Comparison of ENCODE assay signal across 13 cellular contexts in genomic region chr9:77807846-77808749, GRCh38.
DNase-seq lines count a peak whose midpoint lies in the region; ATAC-seq, FAIRE-seq and TF ChIP-seq lines count a peak whose summit lies in the region.
"Had no signal": no experiment of that assay in that cellular context is flagged by ENCODE, and none has a peak within 500 bp of the region (broad histone marks: within the 10 kb centered on the region; RNA-seq: fewer than 3 reads in every experiment).

No MANE protein-coding gene starts in this region.

- H3K4me3 ChIP-seq in cardiac fibroblast (replicated peaks in 1 of 2; ENCODE audit: low read depth in 2 of 2, low read length in 2 of 2): no peak overlapping the region
- no peak overlapping the region for H3K4me3 ChIP-seq in uterus
- H3K4me3 ChIP-seq: sigmoid colon had no signal

- H3K4me1 Mint-ChIP-seq in naive thymus-derived CD8-positive, alpha-beta T cell: peaks cover 27 to 35% (median 31%) of the 10 kb centered on the region in 4 donors

- H3K27me3 Mint-ChIP-seq in naive thymus-derived CD8-positive, alpha-beta T cell: no peaks in the 10 kb centered on the region

- peak overlapping the region in 3 of 10 donors; percentile 20 to 27 (median 25) for H3K4me3 Mint-ChIP-seq in naive thymus-derived CD8-positive, alpha-beta T cell

- ATAC-seq in naive thymus-derived CD8-positive, alpha-beta T cell: peak in 1 of 2 donors; percentile 18
- ATAC-seq in HG02885 (IDR thresholded peaks at IDR 0.05; ENCODE audit: poor library complexity, unreplicated experiment): no peak

- FAIRE-seq in GM12891 (lab: Jason Lieb, UNC): no peak

- POLR2A ChIA-PET in naive thymus-derived CD8-positive, alpha-beta T cell (lab: Charles Lee): no interaction called here

- no peaks in the 10 kb centered on the region for H3K9me3 ChIP-seq in uterus
- H3K9me3 ChIP-seq: sigmoid colon had no signal

- TF ChIP-seq POLR2A in GM12891 (IDR thresholded peaks at IDR 0.05; ENCODE audit: low read depth, low read length) (no peak), uterus (IDR thresholded peaks at IDR 0.05) (no peak)

- no peaks in the 10 kb centered on the region for H3K36me3 ChIP-seq in uterus

- no peaks in the 10 kb centered on the region for H3K4me1 ChIP-seq in uterus

- DNase-seq in DMS53 (lab: John Stamatoyannopoulos, UW) (peak; percentile 40), NCI-H146 (lab: John Stamatoyannopoulos, UW) (peak; percentile 4), cardiac fibroblast (ENCODE audit: low read depth in 2 of 2) (peak; percentile 37 to 48), GM12891 (ENCODE audit: insufficient read length, low spot score) (no peak), uterus (no peak)
- no peak for DNase-seq in naive thymus-derived CD8-positive, alpha-beta T cell
- DNase-seq: activated T-cell treated with anti-CD3 and anti-CD28 coated beads for 4 hours, cortex of kidney, DMS 273 treated with DMSO at 0.1 percent for 48 hours, mesendoderm, NCI-H510A treated with DMSO at 0.1 percent for 48 hours, sigmoid colon had no signal

- no peaks in the 10 kb centered on the region for H3K27me3 ChIP-seq in uterus
- H3K27me3 ChIP-seq: sigmoid colon had no signal

- H3K9me3 Mint-ChIP-seq in naive thymus-derived CD8-positive, alpha-beta T cell: no peaks in the 10 kb centered on the region

- peak overlapping the region in 7 of 10 donors; percentile 24 to 76 (median 63) for H3K27ac Mint-ChIP-seq in naive thymus-derived CD8-positive, alpha-beta T cell

- H3K36me3 Mint-ChIP-seq in naive thymus-derived CD8-positive, alpha-beta T cell: peaks cover 18 to 70% (median 39%) of the 10 kb centered on the region in 3 donors

- TF ChIP-seq CTCF in cardiac fibroblast (IDR thresholded peaks at IDR 0.05; ENCODE audit: low read depth, low read length) (no peak), uterus (IDR thresholded peaks at IDR 0.05) (no peak)

- no peak overlapping the region for H3K27ac ChIP-seq in uterus
- H3K27ac ChIP-seq: sigmoid colon had no signal

- intact Hi-C loops in uterus (cut with DNase I; ENCODE audit: low total_unique reads): no loop called here

TF ChIP-seq in GM12891, 5 proteins besides CTCF, POLR2A, EP300 and RAD21:
- TF ChIP-seq POLR2AphosphoS5 (IDR thresholded peaks at IDR 0.05; ENCODE audit: low read depth, low read length) (no peak), TAF1 (IDR thresholded peaks at IDR 0.05; ENCODE audit: low read depth, low read length) (no peak), PAX5 (IDR thresholded peaks at IDR 0.05; ENCODE audit: insufficient read depth, low read length, severe bottlenecking) (no peak), POU2F2 (IDR thresholded peaks at IDR 0.05; ENCODE audit: low read depth, low read length) (no peak), SPI1 (IDR thresholded peaks at IDR 0.05; ENCODE audit: low read depth, low read length) (no peak)
TF ChIP-seq in GM12891: peak in this region for 0.

Comparison
In these comparisons a context has a peak if more than half of its experiments do, and no peak if none do; other contexts are left out.
1. DNase-seq: peak in DMS53 (single experiment), NCI-H146 (single experiment) and cardiac fibroblast (2 of 2); none in naive thymus-derived CD8-positive, alpha-beta T cell (0 of 10), GM12891 (single experiment) and uterus (0 of 2).